32 cellular contexts compared by ENCODE assay signal in the genomic region with DNA sequence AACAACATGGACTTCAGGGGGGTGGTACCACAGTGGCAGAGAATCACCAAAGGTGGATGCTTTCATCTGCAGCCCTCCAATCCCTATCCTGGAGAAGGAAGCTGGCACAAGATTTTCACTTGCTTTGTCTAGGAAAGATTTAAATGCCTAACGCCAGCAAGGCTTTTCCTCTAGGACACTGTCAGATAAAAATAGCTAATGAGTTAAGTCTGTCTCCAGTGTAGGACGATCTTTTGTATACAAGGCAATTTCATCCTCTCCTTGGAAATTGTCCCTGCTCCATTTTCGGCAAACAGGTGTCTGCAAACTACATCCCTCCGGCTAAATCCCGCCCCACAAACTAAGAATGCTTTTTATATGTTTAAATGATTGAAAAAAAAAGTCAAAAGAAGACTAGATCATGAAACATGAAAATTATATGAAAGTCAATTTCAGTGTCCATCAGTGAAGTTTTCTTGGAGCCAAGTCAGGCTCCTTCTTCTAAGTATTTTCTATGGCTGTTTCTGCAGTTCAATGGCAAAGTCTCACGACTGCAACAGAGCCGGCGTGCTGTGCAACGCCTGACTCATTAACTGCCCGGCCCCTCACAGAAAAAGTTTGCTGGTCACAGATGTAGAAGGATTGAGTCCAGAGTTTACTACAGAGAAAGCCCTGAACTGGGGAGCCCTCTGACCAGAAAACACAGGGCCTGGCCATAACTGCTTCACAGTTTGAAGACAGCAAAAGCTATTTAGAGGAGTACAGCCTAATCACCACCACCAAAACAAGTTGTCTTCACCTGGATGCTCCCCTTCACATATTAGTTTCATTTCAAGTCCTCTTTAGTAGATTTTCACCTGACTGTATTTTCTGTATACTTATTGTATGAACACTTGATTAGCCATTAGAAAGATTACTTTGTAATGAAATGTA. TPM values are rescaled to one million over a fixed set of nuclear protein-coding genes. Genes with fewer than 3 reads are reported as not detected.
A peak's percentile ranks its signal among the peaks of the same experiment; 100 is the strongest.
DNase-seq lines count a peak whose midpoint lies in the region; ATAC-seq, FAIRE-seq and TF ChIP-seq lines count a peak whose summit lies in the region.
"Had no signal": no experiment of that assay in that cellular context is flagged by ENCODE, and none has a peak within 500 bp of the region (broad histone marks: within the 10 kb centered on the region; RNA-seq: fewer than 3 reads in every experiment).

No MANE protein-coding gene starts in this region.

- ATAC-seq in GM12878 = peak; percentile 72
- ATAC-seq in gastrocnemius medialis = peak; percentile 93 to 99
- ATAC-seq in HG03095 (IDR thresholded peaks at IDR 0.05; ENCODE audit: unreplicated experiment) = no peak
- ATAC-seq: naive thymus-derived CD8-positive, alpha-beta T cell; upper lobe of right lung had no signal

- H3K9ac ChIP-seq in GM12878 (ENCODE audit: control insufficient read depth, insufficient read depth, low read length) = peak overlapping the region; percentile 44
- no peak overlapping the region for H3K9ac ChIP-seq in kidney (ENCODE audit: low read length in 2 of 2)
- H3K9ac ChIP-seq: KMS-11 had no signal

- H3K4me3 ChIP-seq in GM12878 (peak overlapping the region; percentile 22; the same call in 1 of the 2 replicates), kidney (ENCODE audit: low read length in 2 of 2) (peak overlapping the region in 1 of 2 donors; percentile 8), gastrocnemius medialis (no peak overlapping the region), testis (no peak overlapping the region)
- H3K4me3 ChIP-seq: breast epithelium, SJSA1, upper lobe of right lung had no signal

- no TSS peak for BruUV-seq in GM12878 (replicated peaks; lab: Mats Ljungman, UMichigan)

- peaks cover 74% of the 10 kb centered on the region for H3K79me2 ChIP-seq in GM12878 (ENCODE audit: control insufficient read depth, insufficient read depth, low read length)

- H3K36me3 ChIP-seq in GM12878 (ENCODE audit: control insufficient read depth in 2 of 2, insufficient read depth in 2 of 2, low read length in 1 of 2) = peaks cover 2 to 6% of the 10 kb centered on the region in 2 experiments; a peak in 2 of 4 replicates
- no peaks in the 10 kb centered on the region for H3K36me3 ChIP-seq in kidney (ENCODE audit: control insufficient read depth in 1 of 2, insufficient read depth in 2 of 2, low read length in 2 of 2)
- no peaks in the 10 kb centered on the region for H3K36me3 ChIP-seq in gastrocnemius medialis
- no peaks in the 10 kb centered on the region for H3K36me3 ChIP-seq in testis (ENCODE audit: low read depth, missing control alignments)
- H3K36me3 ChIP-seq: breast epithelium, SJSA1, upper lobe of right lung had no signal

- 57% methylated on average over 10 of the region's 10 CpGs for WGBS in GM12878 (ENCODE audit: insufficient coverage, insufficient replicate concordance, low lambda C conversion rate, missing lambda C conversion rate)
- whole genome bisulfite sequencing in testis, 2 donors = 70 to 74% methylated on average over 10 of the region's 10 CpGs

- peaks cover 6% of the 10 kb centered on the region; the same call in 2 of the 3 replicates for H3K9me3 ChIP-seq in GM12878 (replicated peaks; ENCODE audit: control insufficient read depth, insufficient read depth, low read length)
- no peaks in the 10 kb centered on the region for H3K9me3 ChIP-seq in kidney (ENCODE audit: control insufficient read depth in 1 of 2, low read length in 2 of 2)
- H3K9me3 ChIP-seq in gastrocnemius medialis = no peaks in the 10 kb centered on the region
- H3K9me3 ChIP-seq in testis = no peaks in the 10 kb centered on the region
- H3K9me3 ChIP-seq: breast epithelium, SJSA1, upper lobe of right lung had no signal

- peak overlapping the region; percentile 81 for H3K4me2 ChIP-seq in GM12878 (ENCODE audit: control insufficient read depth, insufficient read depth)
- H3K4me2 ChIP-seq: KMS-11 had no signal

- TF ChIP-seq CTCF in GM12878 (IDR thresholded peaks at IDR 0.05 in 2 of 3, conservative IDR thresholded peaks at IDR 0.05 in 1 of 3; ENCODE audit: control insufficient read depth in 2 of 3, extremely low read depth in 1 of 3, insufficient read depth in 1 of 3, low read depth in 3 of 3, low read length in 3 of 3) (no peak), kidney (IDR thresholded peaks at IDR 0.05; ENCODE audit: borderline replicate concordance, extremely low read depth, insufficient read depth) (no peak), gastrocnemius medialis (IDR thresholded peaks at IDR 0.05 in 4 of 5, conservative IDR thresholded peaks at IDR 0.05 in 1 of 5) (no peak), testis (IDR thresholded peaks at IDR 0.05) (no peak)

- in situ Hi-C loops in GM12878 (cut with MboI) = no loop called here
- in situ Hi-C loops in gastrocnemius medialis (cut with MboI; ENCODE audit: low sequenced_read_pairs in 4 of 4) = no loop called here

- SMC1A ChIA-PET in GM12878 (lab: Charles Lee; ENCODE audit: uncharacterized antibody, unreplicated experiment) = interaction anchor here (0.9 to 3.2 kb wide), 6 partner anchors 10 to 55 kb away, joined by 3 to 7 read pairs (median 4); no protein-coding TSS in a partner anchor

- H2AFZ ChIP-seq in GM12878 (ENCODE audit: control insufficient read depth, low read depth, low read length) = peak overlapping the region; percentile 47

- TF ChIP-seq POLR2A in GM12878 (IDR thresholded peaks at IDR 0.05; ENCODE audit: low read depth, low read length) (no peak), gastrocnemius medialis (IDR thresholded peaks at IDR 0.05) (no peak), testis (IDR thresholded peaks at IDR 0.05) (no peak)

- TF ChIP-seq RAD21 in GM12878 (IDR thresholded peaks at IDR 0.05; ENCODE audit: insufficient read depth, low read depth, low read length) = no peak

- RAD21 ChIA-PET in GM12878 (lab: Charles Lee; ENCODE audit: unreplicated experiment) = no interaction called here

- H3K27ac ChIP-seq in GM12878 (ENCODE audit: control insufficient read depth, insufficient read depth) (peak overlapping the region; percentile 68), kidney (ENCODE audit: low read depth in 2 of 2, low read length in 2 of 2) (peak overlapping the region; percentile 1 to 9), gastrocnemius medialis (peak overlapping the region; percentile 31 to 71 (median 59)), testis (no peak overlapping the region)
- H3K27ac ChIP-seq: breast epithelium, HL-60, KMS-11, SJSA1, upper lobe of right lung had no signal

- CTCF ChIA-PET in GM12878 (lab: Yijun Ruan, JAX) = no interaction called here

- peak; percentile 59 for DNase-seq in EL
- no peak for DNase-seq in GM12878 (ENCODE audit: low read depth, low spot score)
- DNase-seq in kidney = no peak
- DNase-seq in gastrocnemius medialis = peak in 1 of 2 donors; percentile 14
- DNase-seq in GM19240 (ENCODE audit: insufficient read length, low spot score) = no peak
- no peak for DNase-seq in testis
- DNase-seq in NCI-H1048 (lab: John Stamatoyannopoulos, UW) = no peak
- DNase-seq: activated CD4-positive, alpha-beta T cell treated with anti-CD3 and anti-CD28 coated beads for 48 hours; activated CD8-positive, alpha-beta memory T cell treated with anti-CD3 and anti-CD28 coated beads for 24 hours; activated T-cell treated with anti-CD3 and anti-CD28 coated beads for 4 hours; amygdala; CD4-positive, alpha-beta T cell; DMS79 treated with DMSO at 0.1 percent for 48 hours; H7; kidney glomerular epithelial cell; midbrain; naive thymus-derived CD8-positive, alpha-beta T cell; NCI-H1436; NCI-H2081 treated with DMSO at 0.1 percent for 48 hours; NCI-H774; occipital lobe; stimulated activated naive CD4-positive, alpha-beta T cell; upper lobe of right lung had no signal

- POLR2A ChIA-PET in GM12878 (lab: Charles Lee) = interaction anchor here (1.1 kb wide), 1 partner anchor 10 kb away, joined by 3 read pairs; no protein-coding TSS in a partner anchor

- H3K27me3 ChIP-seq in GM12878 (replicated peaks in 1 of 2; ENCODE audit: control insufficient read depth in 2 of 2, insufficient read depth in 2 of 2, low read length in 1 of 2) (no peaks in the 10 kb centered on the region), gastrocnemius medialis (no peaks in the 10 kb centered on the region), testis (no peaks in the 10 kb centered on the region)
- H3K27me3 ChIP-seq: breast epithelium, SJSA1, upper lobe of right lung had no signal

- no peak for FAIRE-seq in GM12878 (lab: Jason Lieb, UNC)
- no peak for FAIRE-seq in kidney (lab: Jason Lieb, UNC)
- FAIRE-seq: A204.1, endothelial cell of umbilical vein, frontal cortex, RCC 7860 had no signal

- peaks cover 35% of the 10 kb centered on the region for H3K4me1 ChIP-seq in GM12878 (ENCODE audit: control insufficient read depth, insufficient read depth, low read length)
- H3K4me1 ChIP-seq in kidney (ENCODE audit: control insufficient read depth in 1 of 2, insufficient read depth in 1 of 2, low read depth in 1 of 2, low read length in 2 of 2) = peaks cover 0 to 2% of the 10 kb centered on the region in 2 donors
- peaks cover 14 to 20% of the 10 kb centered on the region in 2 donors for H3K4me1 ChIP-seq in gastrocnemius medialis
- no peaks in the 10 kb centered on the region for H3K4me1 ChIP-seq in testis
- H3K4me1 ChIP-seq: breast epithelium, SJSA1 had no signal

- no peaks in the 10 kb centered on the region for H4K20me1 ChIP-seq in GM12878 (ENCODE audit: control insufficient read depth, insufficient read depth)

- intact Hi-C loops in GM12878 (cut with micrococcal nuclease; ENCODE audit: unreplicated experiment) = loop anchor here (10.0 kb wide), 1 partner anchor 52 kb away; no protein-coding TSS in a partner anchor
- intact Hi-C loops in kidney (cut with DNase I) = no loop called here
- intact Hi-C loops in gastrocnemius medialis (cut with DNase I; ENCODE audit: low total_unique reads) = loop anchor here (2.0 kb wide), 1 partner anchor 52 kb away; the partner anchor contains the start of gene PIEZO2
- intact Hi-C loops in testis (cut with DNase I; ENCODE audit: low total_unique reads) = no loop called here

- TF ChIP-seq EP300 in GM12878 (IDR thresholded peaks at IDR 0.05; ENCODE audit: borderline replicate concordance in 1 of 2, control insufficient read depth in 1 of 2, low read depth in 2 of 2, low read length in 2 of 2) = no peak

RNA-seq across cellular contexts. Expression of gene PIEZO2, which starts 52.3 kb away (rescaled TPM):
- total RNA-seq in GM12878 (2013; cell fraction: nucleolus; rRNA removed) = 910 and 948 TPM in 2 replicates
- total RNA-seq in GM12878 (2014; rRNA removed) = 29.8 and 32.5 TPM in 2 replicates
- 33.0 and 37.9 TPM in 2 replicates for total RNA-seq in GM12878 (2014; rRNA removed; fragmentation: Illumina TruSeq; extraction: Trizol)
- 38.2 and 42.3 TPM in 2 replicates for total RNA-seq in GM12878 (2021)
- 25.9 TPM for polyA plus RNA-seq in GM12878 (2011; ENCODE audit: low read depth)
- polyA plus RNA-seq in GM12878 (2011; rRNA removed) = 37.0 and 49.4 TPM in 2 replicates
- polyA plus RNA-seq in GM12878 (2011; cell fraction: cytosol; rRNA removed) = 25.4 and 38.1 TPM in 2 replicates
- 102 and 108 TPM in 2 replicates for polyA plus RNA-seq in GM12878 (2011; cell fraction: nucleus; rRNA removed)
- polyA plus RNA-seq in GM12878 (2012) = 41.6 and 41.9 TPM in 2 replicates
- polyA plus RNA-seq in GM12878 (2014; fragmentation: Illumina TruSeq; extraction: Trizol) = 42.2 and 51.2 TPM in 2 replicates
- 1 to 10 TPM; 6.7 to 7.1 TPM for polyA plus RNA-seq in GM12878 (2014; fragmentation: Nextera tagmentation; extraction: Ambion mirVana)
- polyA plus RNA-seq in GM12878 (2014; rRNA removed) = 21.9 and 25.0 TPM in 2 replicates
- polyA plus RNA-seq in GM12878 (2016; fragmentation: Nextera tagmentation; extraction: Ambion mirVana) = 10 to 100 TPM; 14.2 to 21.6 TPM
- 141 and 172 TPM in 2 replicates for polyA minus RNA-seq in GM12878 (2011; rRNA and poly(A)+ RNA removed)
- polyA minus RNA-seq in GM12878 (2011; cell fraction: cytosol; rRNA and poly(A)+ RNA removed) = 22.3 and 27.9 TPM in 2 replicates
- polyA minus RNA-seq in GM12878 (2011; cell fraction: nucleus; rRNA and poly(A)+ RNA removed) = 160 and 219 TPM in 2 replicates
- total RNA-seq in kidney = 4.1 TPM
- polyA plus RNA-seq in kidney (ENCODE audit: insufficient read depth, low read depth, low replicate concordance) = 1.1 TPM
- total RNA-seq in gastrocnemius medialis = 1 to 10 TPM in 1 of 4 donors, under 1 TPM in 3; 0.18 to 3.0 (median 0.21) TPM
- total RNA-seq in testis = 1 to 10 TPM; 2.3 to 3.0 TPM
- 3.5 TPM for polyA plus RNA-seq in testis (ENCODE audit: insufficient read depth, low read depth, low replicate concordance)
- total RNA-seq: CD4-positive, alpha-beta T cell; naive thymus-derived CD8-positive, alpha-beta T cell had no signal
- polyA plus RNA-seq: naive thymus-derived CD8-positive, alpha-beta T cell had no signal

Comparison
In these comparisons a context has a peak if more than half of its experiments do, and no peak if none do; other contexts are left out.
1. H3K27ac ChIP-seq: peak in GM12878 (single experiment), kidney (2 of 2) and gastrocnemius medialis (4 of 4); none in testis (0 of 2).
2. intact Hi-C loops: an anchor here in GM12878 (10.0 kb wide) and gastrocnemius medialis (2.0 kb wide); none called in kidney and testis.